Comparison of ENCODE assay signal across 1 cellular context in the genomic region with DNA sequence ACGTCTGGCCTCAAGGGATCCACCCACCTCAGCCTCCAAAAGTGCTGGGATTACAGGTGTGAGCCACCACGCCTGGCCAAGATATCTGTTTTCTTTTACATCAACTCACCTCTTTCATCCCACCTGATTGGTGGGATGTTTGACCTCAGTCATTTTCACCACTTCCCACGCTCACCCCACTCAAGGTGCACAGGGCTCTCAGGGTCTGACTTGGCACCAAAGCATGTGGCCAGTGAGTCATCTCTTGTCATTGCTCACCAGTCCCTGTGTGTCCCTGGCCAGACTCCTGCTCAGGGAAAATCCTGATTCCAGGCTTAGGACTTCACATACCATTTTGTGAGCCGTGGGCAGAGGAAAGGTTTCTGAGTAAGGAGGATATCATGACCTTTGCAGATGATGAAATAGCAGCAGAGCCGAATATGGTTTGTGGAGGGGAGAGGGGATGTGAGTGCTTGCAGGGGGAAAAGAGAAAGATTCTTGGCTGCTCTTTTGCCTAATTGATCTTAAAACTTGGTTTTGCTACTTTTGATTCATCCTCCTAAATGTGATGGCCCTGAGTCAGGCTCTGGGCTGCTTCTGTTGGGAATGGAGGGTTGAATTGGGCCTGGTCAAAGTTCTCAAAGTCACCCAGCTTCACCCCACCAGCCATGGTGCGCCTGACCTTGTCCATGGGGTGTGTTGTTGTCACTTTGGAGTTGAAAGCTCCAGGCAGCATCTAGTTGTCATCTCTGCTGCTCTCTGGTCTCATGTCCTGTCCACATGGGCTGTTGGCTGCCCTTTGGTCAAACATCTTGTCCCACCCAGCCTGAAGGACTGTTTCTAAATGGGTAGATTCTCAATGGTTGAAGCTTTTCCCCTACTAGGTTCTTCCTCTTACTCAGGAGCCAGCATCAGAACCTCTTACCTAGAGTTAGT.
TF ChIP-seq lines count a peak whose summit lies in the region.

No MANE protein-coding gene starts in this region.

TF ChIP-seq in IMR-90, 13 proteins besides CTCF, POLR2A, EP300 and RAD21:
- TF ChIP-seq MAFK (IDR thresholded peaks at IDR 0.05; ENCODE audit: low read depth, low read length) (no peak), BHLHE40 (IDR thresholded peaks at IDR 0.05; ENCODE audit: low read depth, low read length) (peak; percentile 9; the same call in 1 of the 2 replicates), FOS (IDR thresholded peaks at IDR 0.05; ENCODE audit: low read depth, low read length) (peak; percentile 66), CEBPB (IDR thresholded peaks at IDR 0.05; ENCODE audit: low read depth, low read length) (peak; percentile 87)
- TF ChIP-seq, protein P1, sequence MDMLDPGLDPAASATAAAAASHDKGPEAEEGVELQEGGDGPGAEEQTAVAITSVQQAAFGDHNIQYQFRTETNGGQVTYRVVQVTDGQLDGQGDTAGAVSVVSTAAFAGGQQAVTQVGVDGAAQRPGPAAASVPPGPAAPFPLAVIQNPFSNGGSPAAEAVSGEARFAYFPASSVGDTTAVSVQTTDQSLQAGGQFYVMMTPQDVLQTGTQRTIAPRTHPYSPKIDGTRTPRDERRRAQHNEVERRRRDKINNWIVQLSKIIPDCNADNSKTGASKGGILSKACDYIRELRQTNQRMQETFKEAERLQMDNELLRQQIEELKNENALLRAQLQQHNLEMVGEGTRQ (IDR thresholded peaks at IDR 0.05; ENCODE audit: low read depth, low read length): peak; percentile 31; the same call in 1 of the 2 replicates
TF ChIP-seq in IMR-90: peak in this region for 4.
